11 cellular contexts compared by ENCODE assay signal in genomic region chr3:114093596-114093995, GRCh38. TPM values are rescaled to one million over a fixed set of nuclear protein-coding genes. Genes with fewer than 3 reads are reported as not detected.
DNase-seq lines count a peak whose midpoint lies in the region; ATAC-seq and TF ChIP-seq lines count a peak whose summit lies in the region.
"Had no signal": no experiment of that assay in that cellular context is flagged by ENCODE, and none has a peak within 500 bp of the region (broad histone marks: within the 10 kb centered on the region; RNA-seq: fewer than 3 reads in every experiment).

No MANE protein-coding gene starts in this region.

- H3K4me3 Mint-ChIP-seq in WTC11: no peak overlapping the region
- H3K4me3 Mint-ChIP-seq: T-cell had no signal

- H3K27ac Mint-ChIP-seq in WTC11: peak overlapping the region; percentile 23; the same call in 1 of the 2 replicates
- H3K27ac Mint-ChIP-seq: T-cell had no signal

- H3K4me3 ChIP-seq in AG09309 (ENCODE audit: control insufficient read depth, low read depth, low read length): no peak overlapping the region
- H3K4me3 ChIP-seq: suprapubic skin had no signal

- POLR2A ChIA-PET in WTC11 (lab: Charles Lee): no interaction called here

- TF ChIP-seq CTCF in AG09309 (IDR thresholded peaks at IDR 0.05; ENCODE audit: control insufficient read depth, insufficient read depth, low read depth, low read length, missing control alignments): no peak
- TF ChIP-seq CTCF in WTC11 (IDR thresholded peaks at IDR 0.05): no peak

- no peaks in the 10 kb centered on the region for H3K36me3 Mint-ChIP-seq in WTC11
- H3K36me3 Mint-ChIP-seq: T-cell had no signal

- peaks cover 4% of the 10 kb centered on the region; the same call in 1 of the 2 replicates for H3K9me3 Mint-ChIP-seq in WTC11
- H3K9me3 Mint-ChIP-seq: T-cell had no signal

- peaks cover 23% of the 10 kb centered on the region for H3K4me1 Mint-ChIP-seq in WTC11

- CTCF ChIA-PET in WTC11 (lab: Charles Lee): no interaction called here

- ATAC-seq in WTC11: no peak
- no peak for ATAC-seq in GM21529 (IDR thresholded peaks at IDR 0.05; ENCODE audit: unreplicated experiment)
- ATAC-seq in HG03354 (IDR thresholded peaks at IDR 0.05; ENCODE audit: poor library complexity, severe bottlenecking, unreplicated experiment): no peak
- no peak for ATAC-seq in HG03097 (IDR thresholded peaks at IDR 0.05; ENCODE audit: low FRiP score, unreplicated experiment)
- ATAC-seq: T-cell had no signal

- H3K27me3 Mint-ChIP-seq in WTC11 (ENCODE audit: low read depth): no peaks in the 10 kb centered on the region
- H3K27me3 Mint-ChIP-seq: T-cell had no signal

- DNase-seq in AG09309 (ENCODE audit: low read depth) (peak; percentile 58), HS-27A (ENCODE audit: low read depth) (peak; percentile 61), WTC11 (ENCODE audit: low spot score) (no peak), kidney glomerular epithelial cell (lab: John Stamatoyannopoulos, UW) (peak; percentile 90), NCI-H1436 (lab: John Stamatoyannopoulos, UW) (no peak)
- DNase-seq: activated naive CD4-positive, alpha-beta T cell treated with Interleukin-2 at 50 U/mL for 16 hours; T-cell had no signal

TF ChIP-seq in WTC11, 78 proteins besides CTCF, POLR2A, EP300 and RAD21:
- TF ChIP-seq NFATC4 (CRISPR knock-in tag; IDR thresholded peaks at IDR 0.05) (no peak), ZNF671 (CRISPR knock-in tag; IDR thresholded peaks at IDR 0.05) (no peak), ETV6 (CRISPR knock-in tag; IDR thresholded peaks at IDR 0.05) (no peak), CBFB (CRISPR knock-in tag; IDR thresholded peaks at IDR 0.05; ENCODE audit: low read depth) (no peak), CREB1 (CRISPR knock-in tag; IDR thresholded peaks at IDR 0.05) (no peak), ZNF532 (CRISPR knock-in tag; IDR thresholded peaks at IDR 0.05; ENCODE audit: borderline replicate concordance) (no peak), ZNF232 (CRISPR knock-in tag; IDR thresholded peaks at IDR 0.05) (no peak), ZNF416 (CRISPR knock-in tag; IDR thresholded peaks at IDR 0.05) (no peak), MYBL2 (CRISPR knock-in tag; IDR thresholded peaks at IDR 0.05) (no peak), ELF4 (CRISPR knock-in tag; IDR thresholded peaks at IDR 0.05; ENCODE audit: low read depth) (no peak), ZSCAN18 (CRISPR knock-in tag; IDR thresholded peaks at IDR 0.05) (no peak), FOXK1 (CRISPR knock-in tag; IDR thresholded peaks at IDR 0.05) (no peak), STAT6 (CRISPR knock-in tag; conservative IDR thresholded peaks at IDR 0.05; ENCODE audit: low read depth) (no peak), ZNF423 (CRISPR knock-in tag; IDR thresholded peaks at IDR 0.05) (no peak), NR1H2 (CRISPR knock-in tag; IDR thresholded peaks at IDR 0.05) (no peak)

RNA-seq across cellular contexts. Expression of gene QTRT2, which starts 37.1 kb away (rescaled TPM):
- 35.5 to 40.0 TPM (median 38.3 TPM) in 3 replicates for total RNA-seq in WTC11 (2021)

RNA-seq across cellular contexts. Expression of gene CCDC191, which starts 37.3 kb away (rescaled TPM):
- 1.6 to 1.7 TPM (median 1.7 TPM) in 3 replicates for total RNA-seq in WTC11 (2021)

Comparison
In these comparisons a context has a peak if more than half of its experiments do, and no peak if none do; other contexts are left out.
1. DNase-seq: peak in AG09309 (single experiment), HS-27A (single experiment) and kidney glomerular epithelial cell (single experiment); none in WTC11 (single experiment) and NCI-H1436 (single experiment).